1 cellular context compared by ENCODE assay signal in the genomic region with DNA sequence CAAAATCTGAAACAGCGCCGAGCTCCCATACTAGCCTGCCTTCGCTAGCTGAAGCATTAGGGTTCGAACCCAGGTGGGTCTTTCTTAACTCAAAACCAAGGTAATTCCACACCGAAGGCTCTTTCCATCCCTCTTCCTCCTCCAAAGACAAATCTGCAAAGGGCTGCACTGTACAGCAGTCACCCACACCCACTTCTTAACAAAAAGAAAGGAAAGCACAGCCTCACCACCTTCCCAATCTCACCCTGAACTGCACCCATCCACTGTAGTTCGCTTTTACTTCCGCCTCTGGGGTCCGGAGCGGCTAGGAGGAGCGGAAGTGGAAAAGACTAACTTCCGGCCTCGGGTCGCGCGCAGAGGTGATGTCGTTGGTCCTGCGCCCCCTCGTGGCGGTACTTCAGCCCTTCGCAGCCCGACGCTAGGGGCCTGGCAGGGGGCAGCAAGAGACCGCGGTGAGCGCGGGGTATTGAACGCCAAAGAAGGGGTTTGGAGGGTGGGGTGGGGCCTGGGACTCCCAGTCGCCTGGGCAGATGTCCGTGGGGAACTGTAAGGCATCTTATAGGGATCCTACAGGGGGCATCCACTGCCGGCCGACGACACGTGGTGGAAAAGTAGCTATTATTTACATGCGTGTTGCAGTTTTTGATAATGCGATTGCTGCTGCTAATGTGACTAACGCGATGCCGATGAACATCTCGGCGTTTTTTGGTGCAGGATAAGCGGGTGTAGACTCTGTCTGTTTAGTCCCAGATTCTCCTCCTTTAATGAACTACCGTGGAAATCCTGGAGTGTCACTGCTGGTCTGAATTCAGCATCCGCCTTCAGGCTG.
TF ChIP-seq lines count a peak whose summit lies in the region.

A gene with protein sequence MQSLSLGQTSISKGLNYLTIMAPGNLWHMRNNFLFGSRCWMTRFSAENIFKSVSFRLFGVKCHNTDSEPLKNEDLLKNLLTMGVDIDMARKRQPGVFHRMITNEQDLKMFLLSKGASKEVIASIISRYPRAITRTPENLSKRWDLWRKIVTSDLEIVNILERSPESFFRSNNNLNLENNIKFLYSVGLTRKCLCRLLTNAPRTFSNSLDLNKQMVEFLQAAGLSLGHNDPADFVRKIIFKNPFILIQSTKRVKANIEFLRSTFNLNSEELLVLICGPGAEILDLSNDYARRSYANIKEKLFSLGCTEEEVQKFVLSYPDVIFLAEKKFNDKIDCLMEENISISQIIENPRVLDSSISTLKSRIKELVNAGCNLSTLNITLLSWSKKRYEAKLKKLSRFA (minus strand): TSS at position 290 of the 829 bp plus-strand sequence. CDS start 619 bp downstream, outside the sequence.

TF ChIP-seq in GM23338, 12 proteins besides CTCF, POLR2A, EP300 and RAD21 (continued from another document):
- TF ChIP-seq, protein P1, sequence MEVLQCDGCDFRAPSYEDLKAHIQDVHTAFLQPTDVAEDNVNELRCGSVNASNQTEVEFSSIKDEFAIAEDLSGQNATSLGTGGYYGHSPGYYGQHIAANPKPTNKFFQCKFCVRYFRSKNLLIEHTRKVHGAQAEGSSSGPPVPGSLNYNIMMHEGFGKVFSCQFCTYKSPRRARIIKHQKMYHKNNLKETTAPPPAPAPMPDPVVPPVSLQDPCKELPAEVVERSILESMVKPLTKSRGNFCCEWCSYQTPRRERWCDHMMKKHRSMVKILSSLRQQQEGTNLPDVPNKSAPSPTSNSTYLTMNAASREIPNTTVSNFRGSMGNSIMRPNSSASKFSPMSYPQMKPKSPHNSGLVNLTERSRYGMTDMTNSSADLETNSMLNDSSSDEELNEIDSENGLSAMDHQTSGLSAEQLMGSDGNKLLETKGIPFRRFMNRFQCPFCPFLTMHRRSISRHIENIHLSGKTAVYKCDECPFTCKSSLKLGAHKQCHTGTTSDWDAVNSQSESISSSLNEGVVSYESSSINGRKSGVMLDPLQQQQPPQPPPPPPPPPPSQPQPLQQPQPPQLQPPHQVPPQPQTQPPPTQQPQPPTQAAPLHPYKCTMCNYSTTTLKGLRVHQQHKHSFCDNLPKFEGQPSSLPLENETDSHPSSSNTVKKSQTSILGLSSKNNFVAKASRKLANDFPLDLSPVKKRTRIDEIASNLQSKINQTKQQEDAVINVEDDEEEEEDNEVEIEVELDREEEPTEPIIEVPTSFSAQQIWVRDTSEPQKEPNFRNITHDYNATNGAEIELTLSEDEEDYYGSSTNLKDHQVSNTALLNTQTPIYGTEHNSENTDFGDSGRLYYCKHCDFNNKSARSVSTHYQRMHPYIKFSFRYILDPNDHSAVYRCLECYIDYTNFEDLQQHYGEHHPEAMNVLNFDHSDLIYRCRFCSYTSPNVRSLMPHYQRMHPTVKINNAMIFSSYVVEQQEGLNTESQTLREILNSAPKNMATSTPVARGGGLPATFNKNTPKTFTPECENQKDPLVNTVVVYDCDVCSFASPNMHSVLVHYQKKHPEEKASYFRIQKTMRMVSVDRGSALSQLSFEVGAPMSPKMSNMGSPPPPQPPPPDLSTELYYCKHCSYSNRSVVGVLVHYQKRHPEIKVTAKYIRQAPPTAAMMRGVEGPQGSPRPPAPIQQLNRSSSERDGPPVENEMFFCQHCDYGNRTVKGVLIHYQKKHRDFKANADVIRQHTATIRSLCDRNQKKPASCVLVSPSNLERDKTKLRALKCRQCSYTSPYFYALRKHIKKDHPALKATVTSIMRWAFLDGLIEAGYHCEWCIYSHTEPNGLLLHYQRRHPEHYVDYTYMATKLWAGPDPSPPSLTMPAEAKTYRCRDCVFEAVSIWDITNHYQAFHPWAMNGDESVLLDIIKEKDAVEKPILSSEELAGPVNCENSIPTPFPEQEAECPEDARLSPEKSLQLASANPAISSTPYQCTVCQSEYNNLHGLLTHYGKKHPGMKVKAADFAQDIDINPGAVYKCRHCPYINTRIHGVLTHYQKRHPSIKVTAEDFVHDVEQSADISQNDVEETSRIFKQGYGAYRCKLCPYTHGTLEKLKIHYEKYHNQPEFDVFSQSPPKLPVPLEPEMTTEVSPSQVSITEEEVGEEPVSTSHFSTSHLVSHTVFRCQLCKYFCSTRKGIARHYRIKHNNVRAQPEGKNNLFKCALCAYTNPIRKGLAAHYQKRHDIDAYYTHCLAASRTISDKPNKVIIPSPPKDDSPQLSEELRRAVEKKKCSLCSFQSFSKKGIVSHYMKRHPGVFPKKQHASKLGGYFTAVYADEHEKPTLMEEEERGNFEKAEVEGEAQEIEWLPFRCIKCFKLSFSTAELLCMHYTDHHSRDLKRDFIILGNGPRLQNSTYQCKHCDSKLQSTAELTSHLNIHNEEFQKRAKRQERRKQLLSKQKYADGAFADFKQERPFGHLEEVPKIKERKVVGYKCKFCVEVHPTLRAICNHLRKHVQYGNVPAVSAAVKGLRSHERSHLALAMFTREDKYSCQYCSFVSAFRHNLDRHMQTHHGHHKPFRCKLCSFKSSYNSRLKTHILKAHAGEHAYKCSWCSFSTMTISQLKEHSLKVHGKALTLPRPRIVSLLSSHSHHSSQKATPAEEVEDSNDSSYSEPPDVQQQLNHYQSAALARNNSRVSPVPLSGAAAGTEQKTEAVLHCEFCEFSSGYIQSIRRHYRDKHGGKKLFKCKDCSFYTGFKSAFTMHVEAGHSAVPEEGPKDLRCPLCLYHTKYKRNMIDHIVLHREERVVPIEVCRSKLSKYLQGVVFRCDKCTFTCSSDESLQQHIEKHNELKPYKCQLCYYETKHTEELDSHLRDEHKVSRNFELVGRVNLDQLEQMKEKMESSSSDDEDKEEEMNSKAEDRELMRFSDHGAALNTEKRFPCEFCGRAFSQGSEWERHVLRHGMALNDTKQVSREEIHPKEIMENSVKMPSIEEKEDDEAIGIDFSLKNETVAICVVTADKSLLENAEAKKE (CRISPR knock-in tag; IDR thresholded peaks at IDR 0.05) = no peak
- TF ChIP-seq POLR2AphosphoS5 (IDR thresholded peaks at IDR 0.05; ENCODE audit: low read depth) = peak; percentile 95
- peak; percentile 19; the same call in 1 of the 2 replicates for TF ChIP-seq NANOG (IDR thresholded peaks at IDR 0.05; ENCODE audit: borderline replicate concordance)
